ENCODE assay signal across 24 cellular contexts in genomic region chr19:44788971-44789370, GRCh38. TPM values are rescaled to one million over a fixed set of nuclear protein-coding genes. Genes with fewer than 3 reads are reported as not detected.
A peak's percentile ranks its signal among the peaks of the same experiment; 100 is the strongest.
DNase-seq lines count a peak whose midpoint lies in the region; ATAC-seq and TF ChIP-seq lines count a peak whose summit lies in the region.
"Had no signal": no experiment of that assay in that cellular context is flagged by ENCODE, and none has a peak within 500 bp of the region (broad histone marks: within the 10 kb centered on the region; RNA-seq: fewer than 3 reads in every experiment).

No MANE protein-coding gene starts in this region.

- CTCF ChIA-PET in IMR-90 (lab: Yijun Ruan, JAX), result no interaction called here

- H3K9ac ChIP-seq in IMR-90 (ENCODE audit: low read depth, low read length) (no peak overlapping the region), neuronal stem cell (ENCODE audit: low read depth, low read length, poor library complexity) (peak overlapping the region; percentile 21)

- no peak overlapping the region for H2BK12ac ChIP-seq in neuronal stem cell (ENCODE audit: low read length)

- dilution Hi-C loops in IMR-90 (cut with HindIII; ENCODE audit: low sequenced_read_pairs, unreplicated experiment), result no loop called here

- H3K18ac ChIP-seq in IMR-90 (ENCODE audit: low read depth, low read length) (no peak overlapping the region), neuronal stem cell (ENCODE audit: low read length) (peak overlapping the region; percentile 28)

- H3K56ac ChIP-seq in IMR-90 (ENCODE audit: extremely low read depth, insufficient read depth, low read length), result no peak overlapping the region

- H3K27ac Mint-ChIP-seq in dendritic cell treated with granulocyte-macrophage colony-stimulating factor and Interleukin-4, amounts not matched to agents 40 ng/mL and 50 ng/mL, for 4 days, result peak overlapping the region; percentile 77
- H3K27ac Mint-ChIP-seq: CD4-positive, CD25-positive, alpha-beta regulatory T cell; GM23338; HFFc6 had no signal

- H2AK9ac ChIP-seq in IMR-90 (replicated peaks; ENCODE audit: low read depth, low read length, poor library complexity), result no peak overlapping the region

- H2BK15ac ChIP-seq in IMR-90 (ENCODE audit: low read depth, low read length) (no peak overlapping the region), neuronal stem cell (ENCODE audit: low read length) (no peak overlapping the region)

- 91% methylated on average over 6 of the region's 6 CpGs for WGBS in right cardiac atrium
- WGBS in IMR-90 (ENCODE audit: extremely low coverage in 2 of 2, insufficient read length in 1 of 2), 2 experiments, result 100% methylated on average over 1 of the region's 6 CpGs; no CpG with 5 or more reads in 1 of the 2 experiments
- WGBS in neuronal stem cell (ENCODE audit: extremely low coverage in 2 of 2, insufficient read length in 2 of 2, insufficient replicate concordance in 1 of 2), 2 donors, result no CpG with 5 or more reads among the region's 6 CpGs
- WGBS in adrenal gland, 4 donors, result 85 to 97% (median 90%) methylated on average over 4 to 6 of the region's 6 CpGs

- peak in 2 of 3 donors; percentile 10 to 23 for DNase-seq in right cardiac atrium
- DNase-seq in left cardiac atrium, result no peak
- DNase-seq in IMR-90, result no peak
- no peak for DNase-seq in neuronal stem cell (ENCODE audit: low spot score)
- DNase-seq in adrenal gland, result no peak
- DNase-seq in HuH-7 (ENCODE audit: low spot score), result no peak
- DNase-seq: ACHN; CD4-positive, CD25-positive, alpha-beta regulatory T cell; CD8-positive, alpha-beta memory T cell; DMS 273 treated with DMSO at 0.1 percent for 48 hours; DMS79; EL; GDM1; H9; HFFc6 had no signal

- no peak overlapping the region; the same call in 1 of the 2 replicates for H2AK5ac ChIP-seq in IMR-90 (ENCODE audit: low read depth, low read length)
- H2AK5ac ChIP-seq in neuronal stem cell (ENCODE audit: low read depth, low read length), result no peak overlapping the region

- 0 out of 2 replicates have a peak overlapping the region, but pooled peaks have one; percentile 45 for H2BK20ac ChIP-seq in IMR-90 (ENCODE audit: low read depth, low read length)

- H4K5ac ChIP-seq in IMR-90 (ENCODE audit: low read depth, low read length), result no peak overlapping the region

- intact Hi-C loops in right cardiac atrium (cut with DNase I), result loop anchor here in 1 of 4 donors (10.0 kb wide), 1 partner anchor 214 kb away; no protein-coding TSS in a partner anchor
- intact Hi-C loops in left cardiac atrium (cut with DNase I), result loop anchor here in 1 of 2 donors (5.0 kb wide), 1 partner anchor 153 kb away; the partner anchor contains the start of gene APOC4
- intact Hi-C loops in IMR-90 (cut with micrococcal nuclease), result no loop called here
- intact Hi-C loops in dendritic cell treated with granulocyte-macrophage colony-stimulating factor and Interleukin-4, amounts not matched to agents 40 ng/mL and 50 ng/mL, for 4 days (cut with micrococcal nuclease), result no loop called here
- intact Hi-C loops in adrenal gland (cut with DNase I), result no loop called here

- no peaks in the 10 kb centered on the region for H3K36me3 Mint-ChIP-seq in dendritic cell treated with granulocyte-macrophage colony-stimulating factor and Interleukin-4, amounts not matched to agents 40 ng/mL and 50 ng/mL, for 4 days (ENCODE audit: low read depth)
- H3K36me3 Mint-ChIP-seq: CD4-positive, CD25-positive, alpha-beta regulatory T cell; CD8-positive, alpha-beta memory T cell had no signal

- H4K20me1 ChIP-seq in IMR-90 (ENCODE audit: insufficient read depth, low read length), result no peaks in the 10 kb centered on the region

- H2BK120ac ChIP-seq in IMR-90 (ENCODE audit: low read depth, low read length) (no peak overlapping the region), neuronal stem cell (ENCODE audit: low read depth, low read length) (peak overlapping the region; percentile 61)

- H3K4me1 Mint-ChIP-seq in dendritic cell treated with granulocyte-macrophage colony-stimulating factor and Interleukin-4, amounts not matched to agents 40 ng/mL and 50 ng/mL, for 4 days (ENCODE audit: low read depth), result peaks cover 21% of the 10 kb centered on the region

- in situ Hi-C loops in IMR-90 (cut with MboI; ENCODE audit: low sequenced_read_pairs), result loop anchor here (25.0 kb wide), 1 partner anchor 227 kb away; no protein-coding TSS in a partner anchor

- H2BK5ac ChIP-seq in IMR-90 (ENCODE audit: low read depth, low read length, poor library complexity, severe bottlenecking) (no peak overlapping the region), neuronal stem cell (ENCODE audit: low read length) (no peak overlapping the region)

- no peak overlapping the region for H3K4me2 ChIP-seq in IMR-90 (ENCODE audit: low read depth, low read length)
- no peak overlapping the region for H3K4me2 ChIP-seq in neuronal stem cell (ENCODE audit: insufficient read depth, low read length, poor library complexity, severe bottlenecking)
- H3K4me2 ChIP-seq: GM23338 had no signal

- H3K4me3 ChIP-seq in right cardiac atrium (ENCODE audit: low read length) (no peak overlapping the region), IMR-90 (ENCODE audit: insufficient read depth, low read depth, low read length) (no peak overlapping the region), neuronal stem cell (ENCODE audit: low read length in 2 of 2) (no peak overlapping the region), adrenal gland (no peak overlapping the region)
- H3K4me3 ChIP-seq: GM12878, GM23338 had no signal

- no peak for TF ChIP-seq POLR2A in IMR-90 (IDR thresholded peaks at IDR 0.05; ENCODE audit: low read depth, low read length)
- no peak for TF ChIP-seq POLR2A in adrenal gland (IDR thresholded peaks at IDR 0.05)

- no peak for TF ChIP-seq RAD21 in IMR-90 (IDR thresholded peaks at IDR 0.05; ENCODE audit: low read length)

- H3K23ac ChIP-seq in IMR-90 (ENCODE audit: low read depth, low read length) (no peak overlapping the region), neuronal stem cell (ENCODE audit: low read depth, low read length, poor library complexity) (no peak overlapping the region)

- no peak overlapping the region for H3K27ac ChIP-seq in right cardiac atrium (ENCODE audit: low read length)
- no peak overlapping the region for H3K27ac ChIP-seq in IMR-90 (ENCODE audit: insufficient read depth, low read length)
- H3K27ac ChIP-seq in neuronal stem cell (replicated peaks; ENCODE audit: low read length), result no peak overlapping the region
- no peak overlapping the region for H3K27ac ChIP-seq in adrenal gland
- H3K27ac ChIP-seq: 22Rv1, C4-2B had no signal

- TF ChIP-seq CTCF in IMR-90 (conservative IDR thresholded peaks at IDR 0.05; ENCODE audit: low read depth, low read length) (no peak), adrenal gland (IDR thresholded peaks at IDR 0.05) (no peak)

- H4K8ac ChIP-seq in IMR-90 (ENCODE audit: low read depth in 2 of 2, low read length in 2 of 2) (no peak overlapping the region), neuronal stem cell (ENCODE audit: low read depth, low read length) (no peak overlapping the region)

- H3K4ac ChIP-seq in IMR-90 (ENCODE audit: low read depth, low read length), result no peak overlapping the region
- H3K4ac ChIP-seq in neuronal stem cell (ENCODE audit: low read length), result no peak overlapping the region

- H3K36me3 ChIP-seq in IMR-90 (ENCODE audit: control insufficient read depth, insufficient read depth, low read length) (no peaks in the 10 kb centered on the region), neuronal stem cell (replicated peaks in 1 of 2; ENCODE audit: control insufficient read depth in 2 of 2, insufficient read depth in 2 of 2, low read length in 2 of 2) (no peaks in the 10 kb centered on the region), adrenal gland (replicated peaks in 1 of 2) (no peaks in the 10 kb centered on the region)

- no peak for ATAC-seq in right cardiac atrium
- ATAC-seq in left cardiac atrium, result no peak
- ATAC-seq in IMR-90 (ENCODE audit: low read depth), result no peak
- ATAC-seq in GM18498 (IDR thresholded peaks at IDR 0.05; ENCODE audit: unreplicated experiment), result no peak
- ATAC-seq: GM12878, GM23338, HCT116 had no signal

- no peaks in the 10 kb centered on the region for H3K79me1 ChIP-seq in IMR-90 (ENCODE audit: low read depth in 1 of 2, low read length in 2 of 2)
- no peaks in the 10 kb centered on the region for H3K79me1 ChIP-seq in neuronal stem cell (ENCODE audit: low read depth, low read length)

- H3K4me3 Mint-ChIP-seq in dendritic cell treated with granulocyte-macrophage colony-stimulating factor and Interleukin-4, amounts not matched to agents 40 ng/mL and 50 ng/mL, for 4 days, result no peak overlapping the region
- H3K4me3 Mint-ChIP-seq: CD4-positive, CD25-positive, alpha-beta regulatory T cell; CD8-positive, alpha-beta memory T cell; GM23338; H9; HFFc6 had no signal

- H3K27me3 Mint-ChIP-seq in dendritic cell treated with granulocyte-macrophage colony-stimulating factor and Interleukin-4, amounts not matched to agents 40 ng/mL and 50 ng/mL, for 4 days, result peaks cover 6% of the 10 kb centered on the region

- H3K9me3 Mint-ChIP-seq in dendritic cell treated with granulocyte-macrophage colony-stimulating factor and Interleukin-4, amounts not matched to agents 40 ng/mL and 50 ng/mL, for 4 days, result no peaks in the 10 kb centered on the region
- H3K9me3 Mint-ChIP-seq: CD4-positive, CD25-positive, alpha-beta regulatory T cell; CD8-positive, alpha-beta memory T cell; GM23338; H9; HFFc6 had no signal

- H4K91ac ChIP-seq in IMR-90 (ENCODE audit: insufficient read depth, low read depth, low read length), result no peak overlapping the region
- H4K91ac ChIP-seq in neuronal stem cell (ENCODE audit: low read depth, low read length, poor library complexity), result no peak overlapping the region

- H3K14ac ChIP-seq in IMR-90 (replicated peaks; ENCODE audit: low read depth, low read length) (no peak overlapping the region), neuronal stem cell (ENCODE audit: low read length) (peak overlapping the region; percentile 21)

- H3K4me1 ChIP-seq in right cardiac atrium (ENCODE audit: control insufficient read depth, insufficient read depth, low read length) (no peaks in the 10 kb centered on the region), IMR-90 (ENCODE audit: control insufficient read depth, insufficient read depth, low read length) (no peaks in the 10 kb centered on the region), neuronal stem cell (ENCODE audit: control insufficient read depth in 2 of 2, insufficient read depth in 1 of 2, low read depth in 1 of 2, low read length in 2 of 2) (peaks cover 0 to 6% of the 10 kb centered on the region in 2 donors), adrenal gland (replicated peaks in 1 of 2) (peaks cover 0 to 4% of the 10 kb centered on the region in 2 donors)

- no peaks in the 10 kb centered on the region for H3K9me3 ChIP-seq in right cardiac atrium (ENCODE audit: control insufficient read depth, low read length)
- H3K9me3 ChIP-seq in IMR-90 (ENCODE audit: control insufficient read depth, insufficient read depth, low read length), result no peaks in the 10 kb centered on the region
- no peaks in the 10 kb centered on the region for H3K9me3 ChIP-seq in neuronal stem cell (replicated peaks in 1 of 2; ENCODE audit: control insufficient read depth in 2 of 2, insufficient read depth in 1 of 2, low read depth in 1 of 2, low read length in 2 of 2)
- H3K9me3 ChIP-seq in adrenal gland (replicated peaks in 1 of 3), result no peaks in the 10 kb centered on the region

- no TSS peak for BruUV-seq in IMR-90 (replicated peaks; lab: Mats Ljungman, UMichigan)

- no peaks in the 10 kb centered on the region for H3K9me1 ChIP-seq in IMR-90 (ENCODE audit: insufficient read depth, low read length)

- POLR2A ChIA-PET in IMR-90 (lab: Charles Lee; ENCODE audit: unreplicated experiment), result no interaction called here

- H2AFZ ChIP-seq in IMR-90 (replicated peaks; ENCODE audit: low read length, poor library complexity) (no peak overlapping the region), neuronal stem cell (ENCODE audit: low read length) (no peak overlapping the region)
- H2AFZ ChIP-seq: GM23338 had no signal

- H3K27me3 ChIP-seq in right cardiac atrium (ENCODE audit: control insufficient read depth, insufficient read depth), result no peaks in the 10 kb centered on the region
- H3K27me3 ChIP-seq in IMR-90 (ENCODE audit: control insufficient read depth, insufficient read depth, low read length), result no peaks in the 10 kb centered on the region
- no peaks in the 10 kb centered on the region for H3K27me3 ChIP-seq in neuronal stem cell (ENCODE audit: control insufficient read depth in 3 of 3, insufficient read depth in 3 of 3, low read depth in 1 of 3, low read length in 3 of 3)
- no peaks in the 10 kb centered on the region for H3K27me3 ChIP-seq in adrenal gland

RNA-seq across cellular contexts. Expression of gene CBLC, which starts 11.3 kb away (rescaled TPM):
- total RNA-seq in right cardiac atrium, result not detected
- polyA plus RNA-seq in right cardiac atrium, result not detected
- not detected for total RNA-seq in left cardiac atrium
- total RNA-seq in IMR-90 (2012; rRNA removed), result not detected in 2 replicates
- polyA plus RNA-seq in IMR-90 (2012; rRNA removed), result not detected in 2 replicates
- 0.02 TPM in 1 of 2 replicates, not detected in the other for polyA plus RNA-seq in IMR-90 (2012; cell fraction: cytosol; rRNA removed)
- polyA plus RNA-seq in IMR-90 (2012; cell fraction: nucleus; rRNA removed; ENCODE audit: low replicate concordance), result 0.12 TPM in 1 of 2 replicates, not detected in the other
- polyA plus RNA-seq in neuronal stem cell (2013, experiment 1 of 2), result 0.42 TPM
- polyA plus RNA-seq in neuronal stem cell (2013, experiment 2 of 2), result 0.43 TPM
- under 1 TPM in 1 of 8 donors, not detected in 7; 0.14 TPM for total RNA-seq in adrenal gland
- under 1 TPM in 1 of 3 donors, not detected in 2; 0.13 TPM for polyA plus RNA-seq in adrenal gland
- total RNA-seq: CD4-positive, CD25-positive, alpha-beta regulatory T cell; CD8-positive, alpha-beta memory T cell; GM12878; H4; HFFc6 had no signal
- polyA plus RNA-seq: BJ; CD4-positive, CD25-positive, alpha-beta regulatory T cell; CD8-positive, alpha-beta memory T cell; GM12878 had no signal

RNA-seq across cellular contexts. Expression of gene BCAM, which starts 19.9 kb away (rescaled TPM):
- total RNA-seq in right cardiac atrium (100 to 1,000 TPM in 1 of 4 donors, 10 to 100 TPM in 3; 69.9 to 130 (median 80.1) TPM), left cardiac atrium (10 to 100 TPM; 76.4 to 76.9 TPM), IMR-90 (2012; rRNA removed) (2.3 and 2.8 TPM in 2 replicates), adrenal gland (10 to 100 TPM; 18.6 to 81.1 (median 44.7) TPM)
- polyA plus RNA-seq in right cardiac atrium (107 TPM), IMR-90 (2012; rRNA removed) (27.5 and 35.7 TPM in 2 replicates), adrenal gland (10 to 100 TPM in 2 of 3 donors, 1 to 10 TPM in 1; 5.1 to 68.4 (median 55.1) TPM)
- 50.8 and 71.8 TPM in 2 replicates for polyA plus RNA-seq in IMR-90 (2012; cell fraction: cytosol; rRNA removed)
- 52.3 and 108 TPM in 2 replicates for polyA plus RNA-seq in IMR-90 (2012; cell fraction: nucleus; rRNA removed; ENCODE audit: low replicate concordance)
- polyA plus RNA-seq in neuronal stem cell (2013, experiment 1 of 2), result 28.4 TPM
- polyA plus RNA-seq in neuronal stem cell (2013, experiment 2 of 2), result 27.8 TPM
- total RNA-seq: CD4-positive, CD25-positive, alpha-beta regulatory T cell; CD8-positive, alpha-beta memory T cell had no signal
- polyA plus RNA-seq: CD4-positive, CD25-positive, alpha-beta regulatory T cell; CD8-positive, alpha-beta memory T cell had no signal

RNA-seq across cellular contexts. Expression of gene BCL3, which starts 40.5 kb away (rescaled TPM):
- total RNA-seq in right cardiac atrium (10 to 100 TPM; 14.9 to 39.4 (median 17.9) TPM), left cardiac atrium (10 to 100 TPM; 22.6 to 65.0 TPM), IMR-90 (2012; rRNA removed) (1.6 and 1.9 TPM in 2 replicates), adrenal gland (10 to 100 TPM; 32.3 to 85.1 (median 52.1) TPM)
- polyA plus RNA-seq in right cardiac atrium (25.8 TPM), IMR-90 (2012; rRNA removed) (24.1 and 26.0 TPM in 2 replicates), adrenal gland (100 to 1,000 TPM in 1 of 3 donors, 10 to 100 TPM in 2; 10.2 to 120 (median 45.9) TPM)
- 26.7 and 52.5 TPM in 2 replicates for polyA plus RNA-seq in IMR-90 (2012; cell fraction: cytosol; rRNA removed)
- 76.1 and 110 TPM in 2 replicates for polyA plus RNA-seq in IMR-90 (2012; cell fraction: nucleus; rRNA removed; ENCODE audit: low replicate concordance)
- 1.8 TPM for polyA plus RNA-seq in neuronal stem cell (2013, experiment 1 of 2)
- polyA plus RNA-seq in neuronal stem cell (2013, experiment 2 of 2), result 1.5 TPM

RNA-seq across cellular contexts. Expression of gene NECTIN2, which starts 57.1 kb away (rescaled TPM):
- total RNA-seq in right cardiac atrium, result 100 to 1,000 TPM in 1 of 4 donors, 10 to 100 TPM in 3; 47.8 to 106 (median 57.5) TPM
- polyA plus RNA-seq in right cardiac atrium, result 44.2 TPM
- total RNA-seq in left cardiac atrium, result 10 to 100 TPM; 54.0 to 94.1 TPM
- total RNA-seq in IMR-90 (2012; rRNA removed), result 77.8 and 78.0 TPM in 2 replicates
- 169 and 170 TPM in 2 replicates for polyA plus RNA-seq in IMR-90 (2012; rRNA removed)
- polyA plus RNA-seq in IMR-90 (2012; cell fraction: cytosol; rRNA removed), result 191 and 192 TPM in 2 replicates
- 109 and 133 TPM in 2 replicates for polyA plus RNA-seq in IMR-90 (2012; cell fraction: nucleus; rRNA removed; ENCODE audit: low replicate concordance)
- 210 TPM for polyA plus RNA-seq in neuronal stem cell (2013, experiment 1 of 2)
- 208 TPM for polyA plus RNA-seq in neuronal stem cell (2013, experiment 2 of 2)
- total RNA-seq in adrenal gland, result 100 to 1,000 TPM; 120 to 243 (median 138) TPM
- 100 to 1,000 TPM in 2 of 3 donors, 10 to 100 TPM in 1; 82.7 to 139 (median 124) TPM for polyA plus RNA-seq in adrenal gland
- polyA plus RNA-seq: CD4-positive, CD25-positive, alpha-beta regulatory T cell had no signal

Comparison
In these comparisons a context has a peak if more than half of its experiments do, and no peak if none do; other contexts are left out.
1. DNase-seq: peak in right cardiac atrium (2 of 3); none in left cardiac atrium (single experiment), IMR-90 (single experiment), neuronal stem cell (single experiment), adrenal gland (0 of 7) and HuH-7 (single experiment).